In the genomic region with DNA sequence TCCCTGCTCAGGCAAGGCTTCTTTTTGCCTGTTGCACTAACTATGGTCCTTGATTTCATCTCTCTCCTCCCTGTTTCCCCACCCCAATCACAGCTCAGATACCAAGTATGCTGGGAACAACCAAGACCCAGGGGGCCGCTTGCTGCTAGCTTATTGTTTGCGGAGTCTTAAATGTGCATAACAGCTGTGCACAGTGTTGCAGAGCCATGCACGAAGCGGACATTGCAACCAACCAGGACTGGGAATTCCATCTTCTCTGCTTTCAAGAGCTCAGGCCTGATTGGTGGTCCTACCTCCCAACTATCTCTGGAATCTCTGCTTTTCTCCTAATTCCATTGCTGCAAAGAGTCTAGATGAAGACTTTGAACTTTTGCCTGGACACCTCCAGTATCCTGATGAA, we compare ENCODE assay signal across 20 cellular contexts.
"Had no signal": no experiment of that assay in that cellular context is flagged by ENCODE, and none has a peak within 500 bp of the region (broad histone marks: within the 10 kb centered on the region; RNA-seq: fewer than 3 reads in every experiment).

No MANE protein-coding gene starts in this region.

- H3K36me3 ChIP-seq: brain microvascular endothelial cell, left lung, right lobe of liver had no signal

- H3K9me3 ChIP-seq: left lung, mucosa of descending colon, right lobe of liver had no signal

- ATAC-seq: activated CD8-positive, alpha-beta T cell treated with anti-CD3 and anti-CD28 coated beads, Interleukin-2, amount 10 ng/mL, durations not matched to agents 7 days and 5 days; activated naive CD4-positive, alpha-beta T cell treated with anti-CD3 and anti-CD28 coated beads, Interleukin-2, amount 50 U/mL, for 72 hours; left lung; mucosa of descending colon; naive thymus-derived CD8-positive, alpha-beta T cell; right lobe of liver; stimulated activated naive CD8-positive, alpha-beta T cell treated with anti-CD3 and anti-CD28 coated beads, Interleukin-15, amount 100 ng/mL, for 72 hours had no signal

- H3K27me3 ChIP-seq: right lobe of liver had no signal

- H3K27ac ChIP-seq: brain microvascular endothelial cell, left lung, right lobe of liver had no signal

- DNase-seq: activated B cell treated with CpG ODN at 0.5 μM for 24 hours; activated CD4-positive, alpha-beta T cell treated with anti-CD3 and anti-CD28 coated beads for 48 hours; activated CD8-positive, alpha-beta memory T cell treated with anti-CD3 and anti-CD28 coated beads, Interleukin-2, amount 50 U/mL, for 4 hours; activated CD8-positive, alpha-beta T cell treated with anti-CD3 and anti-CD28 coated beads, Interleukin-2, amount 10 ng/mL, durations not matched to agents 7 days and 5 days; activated gamma-delta T cell; activated T-cell treated with anti-CD3 and anti-CD28 coated beads, Interleukin-2, amount 50 U/mL, for 48 hours; amygdala; brain microvascular endothelial cell; cerebellar nuclear complex; effector memory CD4-positive, alpha-beta T cell; hippocampal formation; left lung; mucosa of descending colon; nucleus accumbens; stimulated activated CD4-positive, alpha-beta T cell treated with anti-CD3 and anti-CD28 coated beads, Interleukin-1b, Interleukin-23, amount 100 ng/mL, for 48 hours; stimulated activated naive CD8-positive, alpha-beta T cell treated with anti-CD3 and anti-CD28 coated beads, Interleukin-15, amount 100 ng/mL, for 72 hours; SW 1271 had no signal

- H3K4me3 ChIP-seq: left lung, mucosa of descending colon, right lobe of liver had no signal

- H3K4me1 ChIP-seq: left lung, right lobe of liver had no signal
